ENCODE assay signal across 10 cellular contexts in the genomic region with DNA sequence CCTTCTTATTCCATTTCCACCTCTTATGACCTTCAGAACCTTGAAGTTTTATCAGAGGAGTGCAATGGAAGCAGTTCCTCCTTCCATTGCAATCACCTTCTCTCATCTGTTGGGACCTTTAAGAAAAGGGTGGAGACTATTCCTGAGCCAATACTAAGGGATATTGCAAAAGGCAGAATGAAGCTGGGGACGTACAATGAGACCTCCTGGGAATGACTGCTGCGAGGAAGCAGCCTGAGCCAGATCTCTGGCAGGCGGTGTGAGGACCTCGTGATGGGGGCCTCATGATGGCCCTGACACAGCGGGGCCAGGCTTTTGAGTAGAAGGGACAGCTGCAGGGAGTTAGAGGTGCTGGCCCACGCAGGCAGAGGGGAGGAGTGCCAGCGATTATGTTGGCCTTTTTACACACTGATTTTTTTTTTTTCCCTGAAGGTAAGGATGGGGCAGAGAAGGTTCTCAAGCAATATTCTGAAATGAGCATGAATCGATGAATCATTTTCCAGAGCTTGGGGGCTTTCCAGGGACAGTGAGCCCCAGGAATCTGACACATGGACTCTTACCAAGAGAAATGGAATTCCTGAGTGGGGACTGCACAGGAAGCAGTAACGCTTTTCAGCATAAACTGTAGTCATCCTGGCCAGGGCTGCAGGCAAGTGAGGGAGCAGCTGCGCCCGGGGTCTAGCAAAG. TPM values are rescaled to one million over a fixed set of nuclear protein-coding genes. Genes with fewer than 3 reads are reported as not detected.
A peak's percentile ranks its signal among the peaks of the same experiment; 100 is the strongest.
DNase-seq lines count a peak whose midpoint lies in the region; ATAC-seq, FAIRE-seq and TF ChIP-seq lines count a peak whose summit lies in the region.
"Had no signal": no experiment of that assay in that cellular context is flagged by ENCODE, and none has a peak within 500 bp of the region (broad histone marks: within the 10 kb centered on the region; RNA-seq: fewer than 3 reads in every experiment).

No MANE protein-coding gene starts in this region.

- H3K56ac ChIP-seq in mesendoderm (ENCODE audit: low read length): no peak overlapping the region

- no peak overlapping the region for H2BK5ac ChIP-seq in mesendoderm (ENCODE audit: low read length)

- BruUV-seq in HepG2 (replicated peaks; lab: Mats Ljungman, UMichigan): no TSS peak

- 34% methylated on average over 9 of the region's 11 CpGs for WGBS in HepG2 (ENCODE audit: low lambda C conversion rate)
- 69% methylated on average over 6 of the region's 11 CpGs for WGBS in right lobe of liver (ENCODE audit: insufficient coverage, low coverage, low lambda C conversion rate, missing lambda C conversion rate)
- no CpG with 5 or more reads among the region's 11 CpGs for WGBS in mesendoderm (ENCODE audit: extremely low coverage, insufficient coverage, low lambda C conversion rate)

- H3K9me3 ChIP-seq in HepG2 (ENCODE audit: low read length): no peaks in the 10 kb centered on the region
- no peaks in the 10 kb centered on the region for H3K9me3 ChIP-seq in right lobe of liver

- H3K23ac ChIP-seq in mesendoderm (ENCODE audit: low read length): no peak overlapping the region

- no peak overlapping the region for H4K5ac ChIP-seq in mesendoderm (ENCODE audit: low read length)

- no peaks in the 10 kb centered on the region for H3K36me3 Mint-ChIP-seq in naive thymus-derived CD8-positive, alpha-beta T cell

- H3K27me3 Mint-ChIP-seq in naive thymus-derived CD8-positive, alpha-beta T cell: peaks cover 12 to 40% (median 19%) of the 10 kb centered on the region in 5 donors

- ATAC-seq in HepG2 (no peak), right lobe of liver (no peak), HG02938 (IDR thresholded peaks at IDR 0.05; ENCODE audit: unreplicated experiment) (no peak)
- no peak for ATAC-seq in naive thymus-derived CD8-positive, alpha-beta T cell

- no peak for FAIRE-seq in HepG2 (lab: Jason Lieb, UNC)

- H4K20me1 ChIP-seq in HepG2 (ENCODE audit: insufficient read depth, low read length): no peaks in the 10 kb centered on the region

- no peaks in the 10 kb centered on the region for H3K79me1 ChIP-seq in mesendoderm (ENCODE audit: low read length)

- H3K27ac Mint-ChIP-seq in naive thymus-derived CD8-positive, alpha-beta T cell: no peak overlapping the region
- H3K27ac Mint-ChIP-seq: B cell had no signal

- no peak for DNase-seq in HepG2 (ENCODE audit: low spot score)
- no peak for DNase-seq in right lobe of liver
- peak; percentile 86 for DNase-seq in epithelial cell of esophagus (ENCODE audit: low read depth)
- DNase-seq in mesendoderm: no peak
- DNase-seq in activated naive CD4-positive, alpha-beta T cell (lab: John Stamatoyannopoulos, UW): no peak
- DNase-seq in stimulated activated CD4-positive, alpha-beta T cell treated with anti-CD3 and anti-CD28 coated beads, Interleukin-2, amount 100 ng/mL, for 48 hours: no peak
- no peak for DNase-seq in naive thymus-derived CD8-positive, alpha-beta T cell
- DNase-seq: head of caudate nucleus had no signal

- in situ Hi-C loops in HepG2 (cut with HindIII; ENCODE audit: extremely low pct_ligation_motif_present, low pct_unique_long_range_greater_than_20kb): loop anchor here (5.0 kb wide), 3 partner anchors 39 to 129 kb away; a partner anchor contains a TSS

- no peak overlapping the region for H2BK15ac ChIP-seq in mesendoderm (replicated peaks; ENCODE audit: low read depth)

- H3K27me3 ChIP-seq in HepG2 (ENCODE audit: control insufficient read depth in 1 of 2, insufficient read depth in 2 of 2, low read length in 2 of 2): no peaks in the 10 kb centered on the region; a peak in 1 of 5 replicates
- no peaks in the 10 kb centered on the region for H3K27me3 ChIP-seq in right lobe of liver
- no peaks in the 10 kb centered on the region for H3K27me3 ChIP-seq in mesendoderm (ENCODE audit: insufficient read depth, low read length, poor library complexity)

- no peaks in the 10 kb centered on the region for H3K4me1 Mint-ChIP-seq in naive thymus-derived CD8-positive, alpha-beta T cell
- H3K4me1 Mint-ChIP-seq: B cell had no signal

- CTCF ChIA-PET in HepG2 (lab: Yijun Ruan, JAX; ENCODE audit: low intra/inter-chr PET ratio, low total read pairs): interaction anchor here (5.4 kb wide), 1 partner anchor 75 kb away, joined by 46 read pairs; no protein-coding TSS in a partner anchor

- POLR2A ChIA-PET in HepG2 (lab: Yijun Ruan, JAX): interaction anchor here (1.0 to 2.8 kb wide), 3 partner anchors 39 to 101 kb away, joined by 3 to 15 read pairs (median 4); a partner anchor contains a TSS
- POLR2A ChIA-PET in naive thymus-derived CD8-positive, alpha-beta T cell (lab: Charles Lee): no interaction called here

- H3K9me3 Mint-ChIP-seq in naive thymus-derived CD8-positive, alpha-beta T cell: no peaks in the 10 kb centered on the region

- H4K8ac ChIP-seq in mesendoderm (ENCODE audit: low read depth, low read length): no peak overlapping the region

- no peak for TF ChIP-seq RAD21 in HepG2 (CRISPR knock-in tag; IDR thresholded peaks at IDR 0.05)

- H3K4me1 ChIP-seq in HepG2 (ENCODE audit: insufficient read depth, low read length) (peaks cover 79% of the 10 kb centered on the region), right lobe of liver (peaks cover 0 to 23% (median 9%) of the 10 kb centered on the region in 4 donors), mesendoderm (ENCODE audit: control insufficient read depth, low read depth, low read length) (peaks cover 10% of the 10 kb centered on the region)

- TF ChIP-seq POLR2A in HepG2 (IDR thresholded peaks at IDR 0.05; ENCODE audit: insufficient read depth in 1 of 2, low read depth in 2 of 2, low read length in 2 of 2) (no peak), right lobe of liver (IDR thresholded peaks at IDR 0.05) (no peak)

- H3K4me2 ChIP-seq in HepG2 (ENCODE audit: low read depth, low read length) (peak overlapping the region; percentile 24), mesendoderm (ENCODE audit: low read length) (no peak overlapping the region)

- no peak for TF ChIP-seq EP300 in HepG2 (IDR thresholded peaks at IDR 0.05; ENCODE audit: low read depth in 2 of 2, low read length in 2 of 2)
- no peak for TF ChIP-seq EP300 in HepG2 (CRISPR knock-in tag; IDR thresholded peaks at IDR 0.05; ENCODE audit: borderline replicate concordance)

- H2AK5ac ChIP-seq in mesendoderm (ENCODE audit: low read length): no peak overlapping the region

- H3K4me3 ChIP-seq in HepG2 (replicated peaks in 1 of 3; ENCODE audit: insufficient read depth in 1 of 3, low read depth in 2 of 3, low read length in 3 of 3) (no peak overlapping the region; a peak in 1 of 6 replicates), right lobe of liver (no peak overlapping the region), epithelial cell of esophagus (ENCODE audit: low read length) (no peak overlapping the region), mesendoderm (ENCODE audit: low read length) (no peak overlapping the region)

- no peak overlapping the region for H3K9ac ChIP-seq in HepG2 (ENCODE audit: insufficient read depth, low read depth, low read length)
- no peak overlapping the region for H3K9ac ChIP-seq in mesendoderm (ENCODE audit: low read length)

- peak overlapping the region; percentile 20 for H3K4ac ChIP-seq in mesendoderm (ENCODE audit: low read depth, low read length)

- H3K4me3 Mint-ChIP-seq in naive thymus-derived CD8-positive, alpha-beta T cell: no peak overlapping the region
- H3K4me3 Mint-ChIP-seq: B cell had no signal

- no peak for TF ChIP-seq CTCF in HepG2 (CRISPR knock-in tag; IDR thresholded peaks at IDR 0.05)
- no peak for TF ChIP-seq CTCF in right lobe of liver (IDR thresholded peaks at IDR 0.05)
- no peak for TF ChIP-seq CTCF in epithelial cell of esophagus (IDR thresholded peaks at IDR 0.05; ENCODE audit: insufficient read depth, low read depth, low read length, missing control alignments)

- H3K36me3 ChIP-seq in HepG2 (replicated peaks in 1 of 2; ENCODE audit: control insufficient read depth in 1 of 2, insufficient read depth in 2 of 2, low read length in 2 of 2) (no peaks in the 10 kb centered on the region), right lobe of liver (no peaks in the 10 kb centered on the region), mesendoderm (ENCODE audit: control insufficient read depth, insufficient read depth, low read length) (no peaks in the 10 kb centered on the region)

- no peak overlapping the region for H2AFZ ChIP-seq in HepG2 (ENCODE audit: low read length)

- H3K79me2 ChIP-seq in HepG2 (ENCODE audit: insufficient read depth, low read length) (no peaks in the 10 kb centered on the region), mesendoderm (ENCODE audit: control insufficient read depth, insufficient read depth, low read length) (no peaks in the 10 kb centered on the region)

- H3K18ac ChIP-seq in mesendoderm (ENCODE audit: low read length): no peak overlapping the region

- intact Hi-C loops in HepG2 (cut with micrococcal nuclease; ENCODE audit: unreplicated experiment) (no loop called here), right lobe of liver (cut with DNase I) (loop anchor here (5.0 to 10.0 kb wide), 2 partner anchors 127 to 134 kb away; no protein-coding TSS in a partner anchor)

- H3K27ac ChIP-seq in HepG2 (ENCODE audit: extremely low read length, insufficient read depth, low read length) (no peak overlapping the region), right lobe of liver (no peak overlapping the region), mesendoderm (ENCODE audit: low read depth, low read length) (no peak overlapping the region)

- no peak overlapping the region for H2BK120ac ChIP-seq in mesendoderm (ENCODE audit: low read depth, low read length)

RNA-seq across cellular contexts. Expression of a gene that starts 40.0 kb away (rescaled TPM):
- 82.8 and 116 TPM in 2 replicates for total RNA-seq in HepG2 (2016; rRNA removed; fragmentation: Illumina TruSeq; extraction: Trizol)
- total RNA-seq in HepG2 (2016; cell fraction: cytosol; rRNA removed; fragmentation: Illumina TruSeq; extraction: Trizol; ENCODE audit: low read depth): 18.7 and 21.2 TPM in 2 replicates
- total RNA-seq in HepG2 (2016; cell fraction: insoluble cytoplasmic fraction; rRNA removed; fragmentation: Illumina TruSeq; extraction: Trizol): 83.7 and 119 TPM in 2 replicates
- total RNA-seq in HepG2 (2016; cell fraction: membrane; rRNA removed; fragmentation: Illumina TruSeq; extraction: Trizol): 35.7 and 39.5 TPM in 2 replicates
- total RNA-seq in HepG2 (2016; cell fraction: nucleus; rRNA removed; fragmentation: Illumina TruSeq; extraction: Trizol): 127 and 144 TPM in 2 replicates
- polyA plus RNA-seq in HepG2 (2011; rRNA removed): 491 and 558 TPM in 2 replicates
- polyA plus RNA-seq in HepG2 (2011; cell fraction: cytosol; rRNA removed): 344 and 527 TPM in 2 replicates
- 114 and 137 TPM in 2 replicates for polyA plus RNA-seq in HepG2 (2011; cell fraction: nucleus; rRNA removed)
- 288 and 349 TPM in 2 replicates for polyA plus RNA-seq in HepG2 (2012)
- 46.6 and 49.9 TPM in 2 replicates for polyA plus RNA-seq in HepG2 (2016; cell fraction: cytosol; fragmentation: Illumina TruSeq; extraction: Trizol; ENCODE audit: low read depth)
- polyA plus RNA-seq in HepG2 (2016; cell fraction: insoluble cytoplasmic fraction; fragmentation: Illumina TruSeq; extraction: Trizol; ENCODE audit: low read depth): 181 and 190 TPM in 2 replicates
- 62.5 and 62.8 TPM in 2 replicates for polyA plus RNA-seq in HepG2 (2016; cell fraction: membrane; fragmentation: Illumina TruSeq; extraction: Trizol; ENCODE audit: low read depth)
- polyA plus RNA-seq in HepG2 (2016; cell fraction: nucleus; fragmentation: Illumina TruSeq; extraction: Trizol; ENCODE audit: insufficient read depth, low read depth): 365 and 398 TPM in 2 replicates
- 123 and 176 TPM in 2 replicates for polyA minus RNA-seq in HepG2 (2011; rRNA and poly(A)+ RNA removed; ENCODE audit: low replicate concordance)
- polyA minus RNA-seq in HepG2 (2011; cell fraction: cytosol; rRNA and poly(A)+ RNA removed): 150 and 184 TPM in 2 replicates
- polyA minus RNA-seq in HepG2 (2011; cell fraction: nucleus; rRNA and poly(A)+ RNA removed): 93.0 and 135 TPM in 2 replicates
- total RNA-seq in right lobe of liver: 100 to 1,000 TPM in 4 of 6 experiments, 10 to 100 TPM in 2; 80.0 to 143 (median 126) TPM
- polyA plus RNA-seq in mesendoderm (2013, experiment 1 of 2): 350 TPM
- 343 TPM for polyA plus RNA-seq in mesendoderm (2013, experiment 2 of 2)
- total RNA-seq in naive thymus-derived CD8-positive, alpha-beta T cell: 10 to 100 TPM; 45.7 to 46.0 TPM
- polyA plus RNA-seq in naive thymus-derived CD8-positive, alpha-beta T cell: 100 to 1,000 TPM in 1 of 3 donors, 10 to 100 TPM in 2; 88.7 to 100 (median 97.1) TPM
